Comparison of ENCODE assay signal across 24 cellular contexts in the genomic region with DNA sequence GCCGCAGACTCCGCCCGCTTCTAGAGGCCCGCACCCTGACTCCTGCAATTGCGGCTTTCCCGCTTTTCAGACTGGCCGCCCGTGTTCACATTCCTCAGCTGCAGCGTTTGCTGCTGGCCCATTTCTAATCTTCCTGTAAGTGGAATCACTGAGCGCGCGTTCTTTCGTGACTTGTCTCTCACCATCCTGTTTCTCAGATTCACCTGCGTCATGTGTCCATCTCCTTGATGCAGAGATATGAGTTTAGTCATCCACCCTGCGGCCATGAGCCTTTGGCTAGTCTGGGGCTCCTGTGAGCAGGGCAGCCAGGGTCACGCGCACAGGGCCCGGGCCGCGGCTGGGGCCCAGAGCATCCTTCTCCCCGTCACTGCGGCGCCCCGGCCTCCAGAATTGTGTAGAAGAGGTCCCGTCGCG.
"Had no signal": no experiment of that assay in that cellular context is flagged by ENCODE, and none has a peak within 500 bp of the region (broad histone marks: within the 10 kb centered on the region; RNA-seq: fewer than 3 reads in every experiment).

No MANE protein-coding gene starts in this region.

- FAIRE-seq: endometrium, urothelium cell line had no signal

- H3K9me3 ChIP-seq: mucosa of descending colon, psoas muscle, right lobe of liver, testis, tibial nerve had no signal

- ATAC-seq: left ventricle myocardium superior; naive thymus-derived CD8-positive, alpha-beta T cell; psoas muscle; stimulated activated memory B cell treated with anti-CD40 and anti-IgM and Interleukin-4, amounts not matched to agents 10 μg/mL and 1 μg/mL and 100 μg/mL, for 72 hours had no signal

- H3K4me1 ChIP-seq: parathyroid adenoma, psoas muscle, right lobe of liver, testis had no signal

- H3K27me3 ChIP-seq: hepatocyte, right lobe of liver, testis, tibial nerve had no signal

- DNase-seq: effector memory CD4-positive, alpha-beta T cell; head of caudate nucleus; left colon; left ventricle myocardium superior; mammary epithelial cell; naive thymus-derived CD8-positive, alpha-beta T cell; nucleus accumbens; psoas muscle; retina; right lobe of liver; spleen; stimulated activated CD4-positive, alpha-beta T cell treated with anti-CD3 and anti-CD28 coated beads, Interleukin-15, amount 100 ng/mL, for 24 hours; stimulated activated CD4-positive, alpha-beta T cell treated with anti-CD3 and anti-CD28 coated beads, Interleukin-1b, Interleukin-23, amount 100 ng/mL, for 48 hours; stimulated activated CD4-positive, alpha-beta T cell treated with anti-CD3 and anti-CD28 coated beads, Interleukin-4, amount 100 ng/mL, for 24 hours; testis had no signal

- H3K4me3 ChIP-seq: hepatocyte, mucosa of descending colon, psoas muscle, right lobe of liver, spleen, tibial nerve had no signal

- H3K27ac ChIP-seq: hepatocyte, parathyroid adenoma, psoas muscle, right lobe of liver, spleen, testis had no signal

- H3K9ac ChIP-seq: parathyroid adenoma had no signal

- H3K27me3 Mint-ChIP-seq: naive thymus-derived CD8-positive, alpha-beta T cell; stimulated activated memory B cell treated with anti-CD40 and anti-IgM and Interleukin-4, amounts not matched to agents 10 μg/mL and 1 μg/mL and 100 μg/mL, for 72 hours; stimulated activated naive CD8-positive, alpha-beta T cell treated with anti-CD3 and anti-CD28 coated beads, Interleukin-15, Interleukin-2, amounts not matched to agents 100 ng/mL and 50 ng/mL, for 24 hours had no signal

- H3K79me2 ChIP-seq: hepatocyte, parathyroid adenoma had no signal

- H2AFZ ChIP-seq: hepatocyte, parathyroid adenoma had no signal

- H3K27ac Mint-ChIP-seq: stimulated activated memory B cell treated with anti-CD40 and anti-IgM and Interleukin-4, amounts not matched to agents 10 μg/mL and 1 μg/mL and 100 μg/mL, for 72 hours; stimulated activated naive CD8-positive, alpha-beta T cell treated with anti-CD3 and anti-CD28 coated beads, Interleukin-15, Interleukin-2, amounts not matched to agents 100 ng/mL and 50 ng/mL, for 24 hours had no signal

- H3K4me3 Mint-ChIP-seq: naive thymus-derived CD8-positive, alpha-beta T cell; neural crest cell; stimulated activated memory B cell treated with anti-CD40 and anti-IgM and Interleukin-4, amounts not matched to agents 10 μg/mL and 1 μg/mL and 100 μg/mL, for 72 hours; stimulated activated naive CD8-positive, alpha-beta T cell treated with anti-CD3 and anti-CD28 coated beads, Interleukin-15, Interleukin-2, amounts not matched to agents 100 ng/mL and 50 ng/mL, for 24 hours had no signal

- H3K36me3 ChIP-seq: tibial nerve had no signal
